In the genomic region with DNA sequence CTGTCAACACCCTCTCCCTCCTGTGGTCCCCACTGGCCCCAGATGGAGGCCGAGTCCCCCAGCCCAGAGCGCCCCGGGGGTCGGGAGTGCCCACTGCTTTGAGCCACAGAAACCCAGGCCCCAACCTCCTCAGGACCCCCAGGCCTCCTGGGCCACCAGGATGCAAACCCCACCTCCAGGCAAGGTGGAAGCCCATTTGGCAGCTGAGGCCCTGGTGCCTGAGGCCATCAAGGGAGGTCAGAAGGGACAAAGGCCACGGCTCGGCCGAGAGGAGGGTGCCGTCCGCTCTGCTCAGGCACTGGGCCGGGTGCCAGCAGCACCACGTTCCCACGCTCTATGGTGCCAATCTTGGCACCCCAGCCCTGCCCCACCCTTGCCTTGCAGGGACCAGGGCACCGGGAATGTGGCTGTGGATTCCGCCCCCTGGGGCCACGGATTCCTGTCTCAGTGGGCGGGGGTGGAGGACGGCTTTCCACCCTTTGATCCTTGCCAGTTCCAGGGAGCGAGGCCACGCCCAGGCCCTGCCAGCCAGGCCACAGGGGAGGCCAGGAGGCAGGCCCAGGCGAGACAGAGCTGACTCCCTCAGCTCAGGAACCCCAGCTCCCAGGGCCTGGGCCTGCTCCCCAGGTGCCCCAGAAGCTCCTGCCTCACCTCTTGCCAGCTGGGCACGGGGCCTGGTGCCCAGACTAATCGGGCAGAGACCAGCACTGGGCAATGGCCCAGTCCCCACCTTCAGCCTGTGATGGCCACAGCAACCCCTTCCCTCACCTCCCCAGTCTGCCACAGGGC, we compare ENCODE assay signal across 8 cellular contexts. TPM values are rescaled to one million over a fixed set of nuclear protein-coding genes. Genes with fewer than 3 reads are reported as not detected.
DNase-seq lines count a peak whose midpoint lies in the region; ATAC-seq and TF ChIP-seq lines count a peak whose summit lies in the region.

No MANE protein-coding gene starts in this region.

- H3K27me3 ChIP-seq in SJSA1 (replicated peaks): no peaks in the 10 kb centered on the region
- H3K27me3 ChIP-seq in heart left ventricle: peaks cover 0 to 11% (median 0%) of the 10 kb centered on the region in 9 donors
- peaks cover 10 to 16% (median 16%) of the 10 kb centered on the region in 3 donors for H3K27me3 ChIP-seq in gastrocnemius medialis

- ATAC-seq in heart left ventricle (peak; percentile 49 to 77 (median 63)), gastrocnemius medialis (no peak), GM21529 (IDR thresholded peaks at IDR 0.05; ENCODE audit: unreplicated experiment) (no peak), GM18909 (IDR thresholded peaks at IDR 0.05; ENCODE audit: poor library complexity, unreplicated experiment) (no peak)

- TF ChIP-seq CTCF in GM13976 (IDR thresholded peaks at IDR 0.05; ENCODE audit: borderline replicate concordance, control extremely low read depth, extremely low read depth, insufficient read depth, missing control alignments): no peak
- TF ChIP-seq CTCF in heart left ventricle (IDR thresholded peaks at IDR 0.05): no peak
- no peak for TF ChIP-seq CTCF in gastrocnemius medialis (IDR thresholded peaks at IDR 0.05 in 4 of 5, conservative IDR thresholded peaks at IDR 0.05 in 1 of 5)

- H3K4me1 ChIP-seq in SJSA1 (replicated peaks) (peaks cover 71% of the 10 kb centered on the region), heart left ventricle (peaks cover 14 to 68% (median 52%) of the 10 kb centered on the region in 12 donors), gastrocnemius medialis (peaks cover 6 to 47% of the 10 kb centered on the region in 2 donors)

- DNase-seq in GM13976 (ENCODE audit: low spot score) (peak; percentile 32), SJSA1 (ENCODE audit: low read depth in 1 of 2, low spot score in 2 of 2) (peak; percentile 65 to 80), heart left ventricle (peak; percentile 82 to 91 (median 87)), gastrocnemius medialis (no peak), activated gamma-delta T cell treated with Interleukin-2 at 50 U/mL for 16 hours (no peak), cortex of kidney (lab: John Stamatoyannopoulos, UW) (no peak)

- H3K9me3 ChIP-seq in SJSA1 (replicated peaks): no peaks in the 10 kb centered on the region
- H3K9me3 ChIP-seq in heart left ventricle: no peaks in the 10 kb centered on the region
- no peaks in the 10 kb centered on the region for H3K9me3 ChIP-seq in gastrocnemius medialis

- H3K27ac ChIP-seq in SJSA1 (peak overlapping the region; percentile 55), heart left ventricle (peak overlapping the region; percentile 16 to 95 (median 86)), gastrocnemius medialis (peak overlapping the region; percentile 36 to 45 (median 38))

- WGBS in heart left ventricle, 4 donors: 19 to 47% (median 40%) methylated on average over 10 to 22 of the region's 22 CpGs

- in situ Hi-C loops in GM13976 (cut with MboI; ENCODE audit: low sequenced_read_pairs, unreplicated experiment): no loop called here
- in situ Hi-C loops in gastrocnemius medialis (cut with MboI; ENCODE audit: low sequenced_read_pairs in 4 of 4): loop anchor here in 1 of 4 donors (25.0 kb wide), 1 partner anchor 271 kb away; no protein-coding TSS in a partner anchor

- H3K4me3 ChIP-seq in SJSA1 (no peak overlapping the region), heart left ventricle (peak overlapping the region in 1 of 12 donors; percentile 87), gastrocnemius medialis (no peak overlapping the region)

- intact Hi-C loops in heart left ventricle (cut with DNase I): loop anchor here (2.0 to 10.0 kb wide), 15 partner anchors 61 to 433 kb away; a partner anchor contains a TSS
- intact Hi-C loops in gastrocnemius medialis (cut with DNase I; ENCODE audit: low total_unique reads): loop anchor here (5.0 kb wide), 3 partner anchors 61 to 111 kb away; a partner anchor contains a TSS

- TF ChIP-seq POLR2A in heart left ventricle (IDR thresholded peaks at IDR 0.05) (no peak), gastrocnemius medialis (IDR thresholded peaks at IDR 0.05) (no peak)

- 0 out of 2 replicates have a peak, but pooled peaks cover 5% of the 10 kb centered on the region for H3K36me3 ChIP-seq in SJSA1
- H3K36me3 ChIP-seq in heart left ventricle: no peaks in the 10 kb centered on the region
- H3K36me3 ChIP-seq in gastrocnemius medialis: no peaks in the 10 kb centered on the region

RNA-seq across cellular contexts. Expression of a gene that starts 26.3 kb away (rescaled TPM):
- total RNA-seq in SJSA1 (2014; rRNA removed; shearing (Covaris generic)): not detected in 2 replicates
- total RNA-seq in heart left ventricle (1 to 10 TPM in 3 of 9 donors, under 1 TPM in 6; 0.27 to 5.3 (median 0.77) TPM), gastrocnemius medialis (under 1 TPM; 0.07 to 0.61 (median 0.26) TPM)
- under 1 TPM; 0.50 to 0.51 TPM for polyA plus RNA-seq in heart left ventricle

Comparison
In these comparisons a context has a peak if more than half of its experiments do, and no peak if none do; other contexts are left out.
1. DNase-seq: peak in GM13976 (single experiment), SJSA1 (2 of 2) and heart left ventricle (5 of 5); none in gastrocnemius medialis (0 of 2), activated gamma-delta T cell treated with Interleukin-2 at 50 U/mL for 16 hours (single experiment) and cortex of kidney (single experiment).
2. ATAC-seq: peak in heart left ventricle (4 of 4); none in gastrocnemius medialis (0 of 2), GM21529 (single experiment) and GM18909 (single experiment).
3. Peak in every context shown above with its lines, with median percentiles within 50 percentile points of each other: H3K27ac ChIP-seq.